ENCODE assay signal across 30 cellular contexts in genomic region chr10:101768791-101769170, GRCh38. TPM values are rescaled to one million over a fixed set of nuclear protein-coding genes. Genes with fewer than 3 reads are reported as not detected.
DNase-seq lines count a peak whose midpoint lies in the region; ATAC-seq, FAIRE-seq and TF ChIP-seq lines count a peak whose summit lies in the region.
"Had no signal": no experiment of that assay in that cellular context is flagged by ENCODE, and none has a peak within 500 bp of the region (broad histone marks: within the 10 kb centered on the region; RNA-seq: fewer than 3 reads in every experiment).

No MANE protein-coding gene starts in this region.

- peaks cover 4% of the 10 kb centered on the region for H3K4me1 Mint-ChIP-seq in CD14-positive monocyte

- peaks cover 61 to 89% (median 64%) of the 10 kb centered on the region in 3 donors for H3K27me3 Mint-ChIP-seq in CD14-positive monocyte (ENCODE audit: low read depth in 3 of 3)

- TF ChIP-seq EP300 in suprapubic skin (IDR thresholded peaks at IDR 0.05): no peak
- TF ChIP-seq EP300 in gastroesophageal sphincter (IDR thresholded peaks at IDR 0.05): no peak

- POLR2A ChIA-PET in HEK293 (lab: Yijun Ruan, JAX): no interaction called here

- H3K4me1 ChIP-seq in HEK293 (ENCODE audit: control insufficient read depth, insufficient read depth, low read length) (peaks cover 9% of the 10 kb centered on the region; the same call in 1 of the 2 replicates), suprapubic skin (no peaks in the 10 kb centered on the region), gastroesophageal sphincter (peaks cover 0 to 8% (median 0%) of the 10 kb centered on the region in 3 donors)
- H3K4me1 ChIP-seq: HAP-1, SJSA1 had no signal

- H3K9me3 ChIP-seq in HEK293 (ENCODE audit: control insufficient read depth, insufficient read depth, low read depth, low read length): no peaks in the 10 kb centered on the region
- H3K9me3 ChIP-seq in suprapubic skin: no peaks in the 10 kb centered on the region
- H3K9me3 ChIP-seq in gastroesophageal sphincter: no peaks in the 10 kb centered on the region
- H3K9me3 ChIP-seq: HAP-1, SJSA1 had no signal

- ATAC-seq in gastroesophageal sphincter: no peak
- ATAC-seq: HepG2, K562, PC-3 had no signal

- in situ Hi-C loops in G401 (cut with HindIII; ENCODE audit: low sequenced_read_pairs): no loop called here

- H3K27me3 ChIP-seq in suprapubic skin: peaks cover 55% of the 10 kb centered on the region
- peaks cover 85% of the 10 kb centered on the region for H3K27me3 ChIP-seq in gastroesophageal sphincter

- CTCF ChIA-PET in HEK293 (lab: Yijun Ruan, JAX): interaction anchor here (1.1 to 3.4 kb wide), 2 partner anchors 10 to 12 kb away, joined by 5 to 16 read pairs; no protein-coding TSS in a partner anchor

- H3K4me3 ChIP-seq in HEK293 (ENCODE audit: low read depth, low read length) (no peak overlapping the region), suprapubic skin (no peak overlapping the region), gastroesophageal sphincter (no peak overlapping the region)
- H3K4me3 ChIP-seq: GM23248, HAP-1, K562, SJSA1 had no signal

- peak overlapping the region in 1 of 2 donors; percentile 36 for H3K4me3 Mint-ChIP-seq in CD14-positive monocyte
- H3K4me3 Mint-ChIP-seq: CD4-positive, CD25-positive, alpha-beta regulatory T cell had no signal

- 77% methylated on average over 8 of the region's 8 CpGs for WGBS in suprapubic skin
- 84 to 94% methylated on average over 4 to 8 of the region's 8 CpGs for WGBS in gastroesophageal sphincter (ENCODE audit: low coverage in 1 of 2), 2 donors

- intact Hi-C loops in CD14-positive monocyte (cut with micrococcal nuclease): no loop called here

- FAIRE-seq in GM12891 (lab: Jason Lieb, UNC): no peak
- FAIRE-seq: G401.6, HepG2, K562 had no signal

- no peak overlapping the region for H3K27ac Mint-ChIP-seq in CD14-positive monocyte
- H3K27ac Mint-ChIP-seq: CD4-positive, CD25-positive, alpha-beta regulatory T cell had no signal

- no peak for TF ChIP-seq CTCF in CD14-positive monocyte (IDR thresholded peaks at IDR 0.05)
- no peak for TF ChIP-seq CTCF in HEK293 (tag by site-specific recombination; IDR thresholded peaks at IDR 0.05)
- TF ChIP-seq CTCF in suprapubic skin (IDR thresholded peaks at IDR 0.05): no peak
- no peak for TF ChIP-seq CTCF in gastroesophageal sphincter (IDR thresholded peaks at IDR 0.05)

- no peaks in the 10 kb centered on the region for H3K36me3 ChIP-seq in HEK293 (ENCODE audit: control insufficient read depth in 2 of 2, insufficient read depth in 1 of 2, low read length in 2 of 2)
- H3K36me3 ChIP-seq in suprapubic skin: no peaks in the 10 kb centered on the region
- no peaks in the 10 kb centered on the region for H3K36me3 ChIP-seq in gastroesophageal sphincter
- H3K36me3 ChIP-seq: HAP-1, SJSA1 had no signal

- peaks cover 0 to 2% (median 0%) of the 10 kb centered on the region in 7 donors for H3K9me3 Mint-ChIP-seq in CD14-positive monocyte
- H3K9me3 Mint-ChIP-seq: CD4-positive, CD25-positive, alpha-beta regulatory T cell had no signal

- TF ChIP-seq POLR2A in suprapubic skin (IDR thresholded peaks at IDR 0.05) (no peak), gastroesophageal sphincter (IDR thresholded peaks at IDR 0.05) (no peak), GM12891 (IDR thresholded peaks at IDR 0.05; ENCODE audit: low read depth, low read length) (no peak)

- no peak overlapping the region for H3K27ac ChIP-seq in HEK293 (ENCODE audit: extremely low read depth, low read depth, low read length)
- no peak overlapping the region for H3K27ac ChIP-seq in suprapubic skin
- H3K27ac ChIP-seq in gastroesophageal sphincter: no peak overlapping the region
- H3K27ac ChIP-seq: GM23248, SJSA1 had no signal

- no peaks in the 10 kb centered on the region for H3K36me3 Mint-ChIP-seq in CD14-positive monocyte
- H3K36me3 Mint-ChIP-seq: CD4-positive, CD25-positive, alpha-beta regulatory T cell had no signal

- DNase-seq in CD14-positive monocyte (ENCODE audit: low spot score) (peak; percentile 35), mesenteric fat pad (ENCODE audit: low spot score) (peak; percentile 57), suprapubic skin (ENCODE audit: low spot score in 2 of 2) (peak; percentile 49 to 61), G401 (ENCODE audit: low spot score) (no peak), GM12891 (ENCODE audit: insufficient read length, low spot score) (no peak)
- DNase-seq: CD4-positive, CD25-positive, alpha-beta regulatory T cell; COR-L47; DMS53; GM23248; Kasumi-1; NCI-H1092 treated with DMSO at 0.1 percent for 48 hours; NCI-H1436; NCI-H187 treated with DMSO at 0.1 percent for 48 hours; NCI-H2171 treated with DMSO at 0.1 percent for 48 hours; NCI-H345; NCI-H510A treated with DMSO at 0.1 percent for 48 hours; PC-3 had no signal

TF ChIP-seq in HEK293, 187 proteins besides CTCF, POLR2A, EP300 and RAD21 (continues in another document):
- TF ChIP-seq ZNF169 (tag by site-specific recombination; IDR thresholded peaks at IDR 0.05) (no peak), FEZF1 (tag by site-specific recombination; IDR thresholded peaks at IDR 0.05) (no peak), ZNF449 (tag by site-specific recombination; IDR thresholded peaks at IDR 0.05) (no peak), ZFHX2 (tag by site-specific recombination; conservative IDR thresholded peaks at IDR 0.05) (peak; percentile 42; the same call in 1 of the 2 replicates), ZNF391 (tag by site-specific recombination; IDR thresholded peaks at IDR 0.05; ENCODE audit: borderline replicate concordance, low read depth) (no peak)

TF ChIP-seq in GM12891, 5 proteins besides CTCF, POLR2A, EP300 and RAD21:
- no peak for TF ChIP-seq POLR2AphosphoS5 (IDR thresholded peaks at IDR 0.05; ENCODE audit: low read depth, low read length)

RNA-seq across cellular contexts. Expression of gene FGF8, which starts 7.1 kb away (rescaled TPM):
- polyA plus RNA-seq in CD14-positive monocyte: not detected
- not detected for total RNA-seq in mesenteric fat pad
- total RNA-seq in suprapubic skin: not detected
- not detected for total RNA-seq in gastroesophageal sphincter
- total RNA-seq in G401 (2014; rRNA removed; shearing (Covaris generic)): 7.4 and 14.8 TPM in 2 replicates
- 0.15 TPM for polyA plus RNA-seq in GM12891 (2012; ENCODE audit: low read depth, missing spikeins)
- total RNA-seq: A673; CD4-positive, CD25-positive, alpha-beta regulatory T cell; Daoy; GM23248; HepG2; HT1080; M059J; PC-3; SJSA1; T-helper 1 cell treated with Interleukin-12 subunit alpha and Interleukin-12 subunit beta and Interleukin-4 antibody, amounts not matched to agents 30 ng/mL and 1 ng/mL, for 36 hours had no signal
- polyA plus RNA-seq: BJ; CD4-positive, CD25-positive, alpha-beta regulatory T cell; GM23248; HepG2 had no signal

RNA-seq across cellular contexts. Expression of gene NPM3, which starts 14.5 kb away (rescaled TPM):
- 1 to 10 TPM; 1.2 to 3.8 TPM for polyA plus RNA-seq in CD14-positive monocyte
- total RNA-seq in mesenteric fat pad: 18.8 TPM
- 10 to 100 TPM; 13.3 to 60.5 (median 31.1) TPM for total RNA-seq in suprapubic skin
- total RNA-seq in gastroesophageal sphincter: 10 to 100 TPM; 11.4 to 28.2 (median 21.8) TPM
- 235 and 256 TPM in 2 replicates for total RNA-seq in G401 (2014; rRNA removed; shearing (Covaris generic))
- polyA plus RNA-seq in GM12891 (2012; ENCODE audit: low read depth, missing spikeins): 80.2 TPM

RNA-seq across cellular contexts. Expression of gene OGA, which starts 49.5 kb away (rescaled TPM):
- 10 to 100 TPM in 1 of 2 donors, 1 to 10 TPM in 1; 6.9 to 15.3 TPM for polyA plus RNA-seq in CD14-positive monocyte
- total RNA-seq in mesenteric fat pad: 92.7 TPM
- total RNA-seq in suprapubic skin: 100 to 1,000 TPM in 3 of 4 donors, 10 to 100 TPM in 1; 90.2 to 423 (median 131) TPM
- total RNA-seq in gastroesophageal sphincter: 100 to 1,000 TPM in 2 of 4 donors, 10 to 100 TPM in 2; 92.5 to 163 (median 115) TPM
- total RNA-seq in G401 (2014; rRNA removed; shearing (Covaris generic)): 56.1 and 67.4 TPM in 2 replicates
- 67.5 TPM for polyA plus RNA-seq in GM12891 (2012; ENCODE audit: low read depth, missing spikeins)

Comparison
In these comparisons a context has a peak if more than half of its experiments do, and no peak if none do; other contexts are left out.
1. DNase-seq: peak in CD14-positive monocyte (single experiment), mesenteric fat pad (single experiment) and suprapubic skin (2 of 2); none in G401 (single experiment) and GM12891 (single experiment).